1 cellular context compared by ENCODE assay signal in genomic region chr13:46553886-46554855, GRCh38.
TF ChIP-seq lines count a peak whose summit lies in the region.

No MANE protein-coding gene starts in this region.

TF ChIP-seq in HepG2, 621 proteins besides CTCF, POLR2A, EP300 and RAD21 (continued from another document and continues in another):
- TF ChIP-seq ZNF761 (CRISPR knock-in tag; conservative IDR thresholded peaks at IDR 0.05) = no peak
- peak; percentile 26 for TF ChIP-seq KAT8 (CRISPR knock-in tag; IDR thresholded peaks at IDR 0.05)
- TF ChIP-seq ZNF598 (CRISPR knock-in tag; IDR thresholded peaks at IDR 0.05; ENCODE audit: borderline replicate concordance) = 0 out of 2 replicates have a peak, but pooled peaks have one; percentile 10
- TF ChIP-seq, protein P1, sequence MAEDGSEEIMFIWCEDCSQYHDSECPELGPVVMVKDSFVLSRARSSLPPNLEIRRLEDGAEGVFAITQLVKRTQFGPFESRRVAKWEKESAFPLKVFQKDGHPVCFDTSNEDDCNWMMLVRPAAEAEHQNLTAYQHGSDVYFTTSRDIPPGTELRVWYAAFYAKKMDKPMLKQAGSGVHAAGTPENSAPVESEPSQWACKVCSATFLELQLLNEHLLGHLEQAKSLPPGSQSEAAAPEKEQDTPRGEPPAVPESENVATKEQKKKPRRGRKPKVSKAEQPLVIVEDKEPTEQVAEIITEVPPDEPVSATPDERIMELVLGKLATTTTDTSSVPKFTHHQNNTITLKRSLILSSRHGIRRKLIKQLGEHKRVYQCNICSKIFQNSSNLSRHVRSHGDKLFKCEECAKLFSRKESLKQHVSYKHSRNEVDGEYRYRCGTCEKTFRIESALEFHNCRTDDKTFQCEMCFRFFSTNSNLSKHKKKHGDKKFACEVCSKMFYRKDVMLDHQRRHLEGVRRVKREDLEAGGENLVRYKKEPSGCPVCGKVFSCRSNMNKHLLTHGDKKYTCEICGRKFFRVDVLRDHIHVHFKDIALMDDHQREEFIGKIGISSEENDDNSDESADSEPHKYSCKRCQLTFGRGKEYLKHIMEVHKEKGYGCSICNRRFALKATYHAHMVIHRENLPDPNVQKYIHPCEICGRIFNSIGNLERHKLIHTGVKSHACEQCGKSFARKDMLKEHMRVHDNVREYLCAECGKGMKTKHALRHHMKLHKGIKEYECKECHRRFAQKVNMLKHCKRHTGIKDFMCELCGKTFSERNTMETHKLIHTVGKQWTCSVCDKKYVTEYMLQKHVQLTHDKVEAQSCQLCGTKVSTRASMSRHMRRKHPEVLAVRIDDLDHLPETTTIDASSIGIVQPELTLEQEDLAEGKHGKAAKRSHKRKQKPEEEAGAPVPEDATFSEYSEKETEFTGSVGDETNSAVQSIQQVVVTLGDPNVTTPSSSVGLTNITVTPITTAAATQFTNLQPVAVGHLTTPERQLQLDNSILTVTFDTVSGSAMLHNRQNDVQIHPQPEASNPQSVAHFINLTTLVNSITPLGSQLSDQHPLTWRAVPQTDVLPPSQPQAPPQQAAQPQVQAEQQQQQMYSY (CRISPR knock-in tag; IDR thresholded peaks at IDR 0.05) = peak; percentile 50; the same call in 1 of the 2 replicates
- peak; percentile 46; the same call in 1 of the 2 replicates for TF ChIP-seq TIGD3 (CRISPR knock-in tag; IDR thresholded peaks at IDR 0.05; ENCODE audit: borderline replicate concordance)
- TF ChIP-seq TOE1 (CRISPR knock-in tag; IDR thresholded peaks at IDR 0.05) = no peak
- peak; percentile 73 for TF ChIP-seq SAP130 (CRISPR knock-in tag; IDR thresholded peaks at IDR 0.05; ENCODE audit: low read depth)
- TF ChIP-seq JUND (CRISPR knock-in tag; IDR thresholded peaks at IDR 0.05) = no peak
- peak; percentile 52; the same call in 1 of the 2 replicates for TF ChIP-seq POLR2AphosphoS5 (IDR thresholded peaks at IDR 0.05; ENCODE audit: low read depth, low read length)
- no peak for TF ChIP-seq NFIC (IDR thresholded peaks at IDR 0.05; ENCODE audit: low read length)
- TF ChIP-seq SOX13 (IDR thresholded peaks at IDR 0.05) = no peak
- 0 out of 4 replicates have a peak, but pooled peaks of 1 of the 2 experiments have one; percentile 2 for TF ChIP-seq SOX13 (CRISPR knock-in tag; conservative IDR thresholded peaks at IDR 0.05 in 1 of 2, IDR thresholded peaks at IDR 0.05 in 1 of 2)
- no peak for TF ChIP-seq POGZ (CRISPR knock-in tag; IDR thresholded peaks at IDR 0.05)
- no peak for TF ChIP-seq SAFB2 (CRISPR knock-in tag; IDR thresholded peaks at IDR 0.05; ENCODE audit: borderline replicate concordance, low read depth)
- no peak for TF ChIP-seq PAXIP1 (CRISPR knock-in tag; conservative IDR thresholded peaks at IDR 0.05)
- TF ChIP-seq ZNF687 (CRISPR knock-in tag; IDR thresholded peaks at IDR 0.05) = peak; percentile 71
- TF ChIP-seq FLYWCH1 (CRISPR knock-in tag; IDR thresholded peaks at IDR 0.05) = 0 out of 2 replicates have a peak, but pooled peaks have one; percentile 39
- TF ChIP-seq HDAC1 (CRISPR knock-in tag; IDR thresholded peaks at IDR 0.05) = peak; percentile 31
- 0 out of 4 replicates have a peak, but pooled peaks of 1 of the 2 experiments have one; percentile 47 for TF ChIP-seq ATF4 (CRISPR knock-in tag; IDR thresholded peaks at IDR 0.05)
- 0 out of 2 replicates have a peak, but pooled peaks have one; percentile 33 for TF ChIP-seq ZNF776 (CRISPR knock-in tag; IDR thresholded peaks at IDR 0.05)
- TF ChIP-seq, protein P2, sequence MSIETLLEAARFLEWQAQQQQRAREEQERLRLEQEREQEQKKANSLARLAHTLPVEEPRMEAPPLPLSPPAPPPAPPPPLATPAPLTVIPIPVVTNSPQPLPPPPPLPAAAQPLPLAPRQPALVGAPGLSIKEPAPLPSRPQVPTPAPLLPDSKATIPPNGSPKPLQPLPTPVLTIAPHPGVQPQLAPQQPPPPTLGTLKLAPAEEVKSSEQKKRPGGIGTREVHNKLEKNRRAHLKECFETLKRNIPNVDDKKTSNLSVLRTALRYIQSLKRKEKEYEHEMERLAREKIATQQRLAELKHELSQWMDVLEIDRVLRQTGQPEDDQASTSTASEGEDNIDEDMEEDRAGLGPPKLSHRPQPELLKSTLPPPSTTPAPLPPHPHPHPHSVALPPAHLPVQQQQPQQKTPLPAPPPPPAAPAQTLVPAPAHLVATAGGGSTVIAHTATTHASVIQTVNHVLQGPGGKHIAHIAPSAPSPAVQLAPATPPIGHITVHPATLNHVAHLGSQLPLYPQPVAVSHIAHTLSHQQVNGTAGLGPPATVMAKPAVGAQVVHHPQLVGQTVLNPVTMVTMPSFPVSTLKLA (IDR thresholded peaks at IDR 0.05) = no peak
- no peak for TF ChIP-seq EED (CRISPR knock-in tag; IDR thresholded peaks at IDR 0.05)
- TF ChIP-seq, protein P3, sequence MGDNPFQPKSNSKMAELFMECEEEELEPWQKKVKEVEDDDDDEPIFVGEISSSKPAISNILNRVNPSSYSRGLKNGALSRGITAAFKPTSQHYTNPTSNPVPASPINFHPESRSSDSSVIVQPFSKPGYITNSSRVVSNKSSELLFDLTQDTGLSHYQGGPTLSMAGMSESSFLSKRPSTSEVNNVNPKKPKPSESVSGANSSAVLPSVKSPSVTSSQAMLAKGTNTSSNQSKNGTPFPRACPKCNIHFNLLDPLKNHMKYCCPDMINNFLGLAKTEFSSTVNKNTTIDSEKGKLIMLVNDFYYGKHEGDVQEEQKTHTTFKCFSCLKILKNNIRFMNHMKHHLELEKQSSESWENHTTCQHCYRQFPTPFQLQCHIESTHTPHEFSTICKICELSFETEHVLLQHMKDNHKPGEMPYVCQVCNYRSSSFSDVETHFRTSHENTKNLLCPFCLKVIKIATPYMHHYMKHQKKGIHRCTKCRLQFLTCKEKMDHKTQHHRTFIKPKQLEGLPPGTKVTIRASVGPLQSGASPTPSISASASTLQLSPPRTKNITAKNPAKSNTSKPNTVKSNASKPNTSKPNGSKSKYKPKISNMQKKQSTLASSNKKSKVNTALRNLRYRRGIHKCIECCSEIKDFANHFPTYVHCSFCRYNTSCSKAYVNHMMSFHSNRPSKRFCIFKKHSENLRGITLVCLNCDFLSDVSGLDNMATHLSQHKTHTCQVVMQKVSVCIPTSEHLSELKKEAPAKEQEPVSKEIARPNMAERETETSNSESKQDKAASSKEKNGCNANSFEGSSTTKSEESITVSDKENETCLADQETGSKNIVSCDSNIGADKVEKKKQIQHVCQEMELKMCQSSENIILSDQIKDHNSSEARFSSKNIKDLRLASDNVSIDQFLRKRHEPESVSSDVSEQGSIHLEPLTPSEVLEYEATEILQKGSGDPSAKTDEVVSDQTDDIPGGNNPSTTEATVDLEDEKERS (CRISPR knock-in tag; IDR thresholded peaks at IDR 0.05) = no peak
- TF ChIP-seq ZNF530 (CRISPR knock-in tag; IDR thresholded peaks at IDR 0.05; ENCODE audit: low read depth) = peak; percentile 28; the same call in 1 of the 2 replicates
- peak in 1 of 2 experiments; percentile 48; a peak in 2 of 4 replicates for TF ChIP-seq HMGXB4 (CRISPR knock-in tag; IDR thresholded peaks at IDR 0.05; ENCODE audit: borderline replicate concordance in 1 of 2, low read depth in 1 of 2)
- TF ChIP-seq AGO2 (optimal IDR thresholded peaks at IDR 0.05; ENCODE audit: low read depth, low read length) = peak; percentile 90
- TF ChIP-seq CC2D1A (CRISPR knock-in tag; IDR thresholded peaks at IDR 0.05) = no peak
- peak; percentile 45 for TF ChIP-seq IKZF4 (CRISPR knock-in tag; IDR thresholded peaks at IDR 0.05; ENCODE audit: borderline replicate concordance, low read depth, not compliant biosample characterization)
- peak; percentile 67; the same call in 1 of the 2 replicates for TF ChIP-seq ZFP91 (CRISPR knock-in tag; IDR thresholded peaks at IDR 0.05; ENCODE audit: borderline replicate concordance)
- 0 out of 2 replicates have a peak, but pooled peaks have one; percentile 49 for TF ChIP-seq ZSCAN25 (CRISPR knock-in tag; IDR thresholded peaks at IDR 0.05)
- peak; percentile 39; the same call in 1 of the 2 replicates for TF ChIP-seq SRY (CRISPR knock-in tag; IDR thresholded peaks at IDR 0.05)
- TF ChIP-seq ZSCAN22 (CRISPR knock-in tag; IDR thresholded peaks at IDR 0.05) = no peak
- 0 out of 2 replicates have a peak, but pooled peaks have one; percentile 6 for TF ChIP-seq CEBPB (IDR thresholded peaks at IDR 0.05; ENCODE audit: borderline replicate concordance, low read depth, low read length)
- TF ChIP-seq TBX2 (CRISPR knock-in tag; IDR thresholded peaks at IDR 0.05; ENCODE audit: borderline replicate concordance) = no peak; the same call in 1 of the 2 replicates
